In the genomic region with DNA sequence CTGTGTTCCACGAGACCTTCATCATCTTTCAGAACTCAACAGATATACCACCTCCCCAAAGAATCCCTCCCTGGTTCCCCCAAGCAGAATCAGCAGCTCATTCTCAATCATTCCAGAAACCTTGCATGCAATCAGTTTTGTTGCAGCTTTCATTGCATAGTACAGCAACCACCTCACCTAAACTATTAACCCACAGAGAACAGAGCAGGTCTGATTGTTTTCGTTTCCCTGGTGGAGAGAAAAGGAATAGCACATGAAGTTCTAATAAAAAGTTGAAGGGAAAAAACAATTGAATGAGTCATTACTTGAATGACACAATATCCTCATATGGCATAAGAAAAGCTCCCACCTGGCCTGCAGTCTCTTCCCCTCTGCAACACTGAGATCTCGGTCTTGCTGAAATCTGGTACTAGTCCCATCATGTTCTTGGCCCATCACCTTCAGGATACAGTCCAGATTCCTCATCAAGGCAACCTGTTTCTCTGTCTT, we compare ENCODE assay signal across 9 cellular contexts.
DNase-seq lines count a peak whose midpoint lies in the region; ATAC-seq and TF ChIP-seq lines count a peak whose summit lies in the region.
"Had no signal": no experiment of that assay in that cellular context is flagged by ENCODE, and none has a peak within 500 bp of the region (broad histone marks: within the 10 kb centered on the region; RNA-seq: fewer than 3 reads in every experiment).

No MANE protein-coding gene starts in this region.

- no peak overlapping the region for H3K27ac ChIP-seq in CD4-positive, alpha-beta T cell (ENCODE audit: low read depth, low read length)

- intact Hi-C loops in CD4-positive, alpha-beta T cell (cut with DNase I, micrococcal nuclease): no loop called here

- POLR2A ChIA-PET in CD4-positive, alpha-beta T cell (lab: Charles Lee): interaction anchor here (0.6 kb wide), 1 partner anchor 13 kb away, joined by 3 read pairs; no protein-coding TSS in a partner anchor

- TF ChIP-seq CTCF in CD4-positive, alpha-beta T cell (IDR thresholded peaks at IDR 0.05): peak; percentile 27

- CTCF ChIA-PET in CD4-positive, alpha-beta T cell (lab: Charles Lee): interaction anchor here (1.2 to 1.5 kb wide), 2 partner anchors 39 to 102 kb away, joined by 3 read pairs; no protein-coding TSS in a partner anchor

- DNase-seq in CD4-positive, alpha-beta T cell: no peak
- DNase-seq in HT-29 (ENCODE audit: low spot score): peak; percentile 59
- DNase-seq in activated naive CD8-positive, alpha-beta T cell treated with anti-CD3 and anti-CD28 coated beads for 36 hours: no peak
- peak; percentile 62 for DNase-seq in kidney tubule cell (ENCODE audit: low spot score)
- no peak for DNase-seq in effector CD8-positive, alpha-beta T cell (lab: John Stamatoyannopoulos, UW)
- DNase-seq in NCI-H2029 (lab: John Stamatoyannopoulos, UW): no peak
- DNase-seq: naive thymus-derived CD4-positive, alpha-beta T cell had no signal

- H3K27me3 Mint-ChIP-seq in CD4-positive, alpha-beta T cell: no peaks in the 10 kb centered on the region
- no peaks in the 10 kb centered on the region for H3K27me3 Mint-ChIP-seq in activated naive CD8-positive, alpha-beta T cell treated with anti-CD3 and anti-CD28 coated beads for 36 hours

- H3K9me3 Mint-ChIP-seq in CD4-positive, alpha-beta T cell: peaks cover 14% of the 10 kb centered on the region
- H3K9me3 Mint-ChIP-seq in activated naive CD8-positive, alpha-beta T cell treated with anti-CD3 and anti-CD28 coated beads for 36 hours: peaks cover 30% of the 10 kb centered on the region

- H3K9me3 ChIP-seq in CD4-positive, alpha-beta T cell (ENCODE audit: control insufficient read depth, low read length): peaks cover 13% of the 10 kb centered on the region

- no peak overlapping the region for H3K4me3 Mint-ChIP-seq in CD4-positive, alpha-beta T cell
- H3K4me3 Mint-ChIP-seq in activated naive CD8-positive, alpha-beta T cell treated with anti-CD3 and anti-CD28 coated beads for 36 hours: no peak overlapping the region
- H3K4me3 Mint-ChIP-seq: naive thymus-derived CD4-positive, alpha-beta T cell had no signal

- no peaks in the 10 kb centered on the region for H3K27me3 ChIP-seq in CD4-positive, alpha-beta T cell (ENCODE audit: control insufficient read depth, insufficient read depth, low read length)

- peak; percentile 52 for ATAC-seq in CD4-positive, alpha-beta T cell (ENCODE audit: poor library complexity)
- no peak for ATAC-seq in GM21619 (IDR thresholded peaks at IDR 0.05; ENCODE audit: unreplicated experiment)
- no peak for ATAC-seq in HG03135 (IDR thresholded peaks at IDR 0.05; ENCODE audit: unreplicated experiment)
- ATAC-seq: naive thymus-derived CD4-positive, alpha-beta T cell had no signal

- peaks cover 7% of the 10 kb centered on the region for H3K4me1 Mint-ChIP-seq in CD4-positive, alpha-beta T cell (ENCODE audit: low read depth)
- peaks cover 11% of the 10 kb centered on the region for H3K4me1 Mint-ChIP-seq in activated naive CD8-positive, alpha-beta T cell treated with anti-CD3 and anti-CD28 coated beads for 36 hours

- H3K36me3 Mint-ChIP-seq in CD4-positive, alpha-beta T cell (ENCODE audit: low read depth): no peaks in the 10 kb centered on the region
- peaks cover 12% of the 10 kb centered on the region for H3K36me3 Mint-ChIP-seq in activated naive CD8-positive, alpha-beta T cell treated with anti-CD3 and anti-CD28 coated beads for 36 hours

- H3K27ac Mint-ChIP-seq in CD4-positive, alpha-beta T cell: no peak overlapping the region
- peak overlapping the region; percentile 72 for H3K27ac Mint-ChIP-seq in activated naive CD8-positive, alpha-beta T cell treated with anti-CD3 and anti-CD28 coated beads for 36 hours
- H3K27ac Mint-ChIP-seq: naive thymus-derived CD4-positive, alpha-beta T cell had no signal

Comparison
In these comparisons a context has a peak if more than half of its experiments do, and no peak if none do; other contexts are left out.
1. DNase-seq: peak in HT-29 (single experiment) and kidney tubule cell (single experiment); none in CD4-positive, alpha-beta T cell (0 of 10), activated naive CD8-positive, alpha-beta T cell treated with anti-CD3 and anti-CD28 coated beads for 36 hours (single experiment), effector CD8-positive, alpha-beta T cell (single experiment) and NCI-H2029 (single experiment).